Comparison of ENCODE assay signal across 1 cellular context in the genomic region with DNA sequence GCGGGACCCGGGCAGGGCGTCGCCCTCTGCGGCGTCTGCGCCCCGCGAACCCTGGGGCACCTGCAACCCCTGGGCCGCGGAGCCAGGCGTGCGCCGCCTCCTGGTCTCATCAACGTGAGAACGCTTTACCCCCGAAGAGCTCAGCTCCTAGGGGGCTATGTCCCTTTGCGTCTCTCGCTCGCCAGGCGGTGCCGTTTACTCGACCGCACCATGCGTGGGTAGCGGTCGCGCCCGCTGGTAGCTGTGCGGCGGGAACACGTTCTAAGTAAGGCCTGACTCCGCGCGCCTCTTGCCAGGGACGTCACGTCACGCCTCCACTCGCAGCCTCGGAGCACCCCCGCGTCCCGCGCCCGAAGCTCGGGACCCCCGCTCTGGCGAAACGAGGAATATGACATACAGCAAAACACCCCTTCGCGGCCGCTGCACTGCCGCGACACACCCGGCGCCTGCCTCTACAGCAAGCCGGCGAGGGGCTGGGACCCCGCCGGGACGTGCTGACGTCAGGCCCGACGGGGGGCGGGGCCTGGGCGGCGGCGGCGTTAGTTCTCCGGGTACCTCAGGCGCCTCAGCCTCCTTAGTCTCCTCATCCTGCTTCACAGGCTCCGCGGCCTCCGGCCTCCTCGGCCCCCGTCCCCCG.
TF ChIP-seq lines count a peak whose summit lies in the region.

A gene with protein sequence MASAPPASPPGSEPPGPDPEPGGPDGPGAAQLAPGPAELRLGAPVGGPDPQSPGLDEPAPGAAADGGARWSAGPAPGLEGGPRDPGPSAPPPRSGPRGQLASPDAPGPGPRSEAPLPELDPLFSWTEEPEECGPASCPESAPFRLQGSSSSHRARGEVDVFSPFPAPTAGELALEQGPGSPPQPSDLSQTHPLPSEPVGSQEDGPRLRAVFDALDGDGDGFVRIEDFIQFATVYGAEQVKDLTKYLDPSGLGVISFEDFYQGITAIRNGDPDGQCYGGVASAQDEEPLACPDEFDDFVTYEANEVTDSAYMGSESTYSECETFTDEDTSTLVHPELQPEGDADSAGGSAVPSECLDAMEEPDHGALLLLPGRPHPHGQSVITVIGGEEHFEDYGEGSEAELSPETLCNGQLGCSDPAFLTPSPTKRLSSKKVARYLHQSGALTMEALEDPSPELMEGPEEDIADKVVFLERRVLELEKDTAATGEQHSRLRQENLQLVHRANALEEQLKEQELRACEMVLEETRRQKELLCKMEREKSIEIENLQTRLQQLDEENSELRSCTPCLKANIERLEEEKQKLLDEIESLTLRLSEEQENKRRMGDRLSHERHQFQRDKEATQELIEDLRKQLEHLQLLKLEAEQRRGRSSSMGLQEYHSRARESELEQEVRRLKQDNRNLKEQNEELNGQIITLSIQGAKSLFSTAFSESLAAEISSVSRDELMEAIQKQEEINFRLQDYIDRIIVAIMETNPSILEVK (plus strand): TSS at position 568 of the 637 bp plus-strand sequence. CDS start 358 bp downstream, outside the sequence.

TF ChIP-seq in HepG2, 621 proteins besides CTCF, POLR2A, EP300 and RAD21 (continued from another document and continues in another):
- TF ChIP-seq, protein P1, sequence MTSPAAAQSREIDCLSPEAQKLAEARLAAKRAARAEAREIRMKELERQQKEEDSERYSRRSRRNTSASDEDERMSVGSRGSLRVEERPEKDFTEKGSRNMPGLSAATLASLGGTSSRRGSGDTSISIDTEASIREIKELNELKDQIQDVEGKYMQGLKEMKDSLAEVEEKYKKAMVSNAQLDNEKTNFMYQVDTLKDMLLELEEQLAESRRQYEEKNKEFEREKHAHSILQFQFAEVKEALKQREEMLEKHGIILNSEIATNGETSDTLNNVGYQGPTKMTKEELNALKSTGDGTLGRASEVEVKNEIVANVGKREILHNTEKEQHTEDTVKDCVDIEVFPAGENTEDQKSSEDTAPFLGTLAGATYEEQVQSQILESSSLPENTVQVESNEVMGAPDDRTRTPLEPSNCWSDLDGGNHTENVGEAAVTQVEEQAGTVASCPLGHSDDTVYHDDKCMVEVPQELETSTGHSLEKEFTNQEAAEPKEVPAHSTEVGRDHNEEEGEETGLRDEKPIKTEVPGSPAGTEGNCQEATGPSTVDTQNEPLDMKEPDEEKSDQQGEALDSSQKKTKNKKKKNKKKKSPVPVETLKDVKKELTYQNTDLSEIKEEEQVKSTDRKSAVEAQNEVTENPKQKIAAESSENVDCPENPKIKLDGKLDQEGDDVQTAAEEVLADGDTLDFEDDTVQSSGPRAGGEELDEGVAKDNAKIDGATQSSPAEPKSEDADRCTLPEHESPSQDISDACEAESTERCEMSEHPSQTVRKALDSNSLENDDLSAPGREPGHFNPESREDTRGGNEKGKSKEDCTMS (CRISPR knock-in tag; conservative IDR thresholded peaks at IDR 0.05), result no peak
- TF ChIP-seq ZMYM4 (CRISPR knock-in tag; IDR thresholded peaks at IDR 0.05) (peak; percentile 47; the same call in 1 of the 2 replicates), TBX2 (CRISPR knock-in tag; IDR thresholded peaks at IDR 0.05; ENCODE audit: borderline replicate concordance) (no peak; the same call in 1 of the 2 replicates), POLR2AphosphoS2 (IDR thresholded peaks at IDR 0.05; ENCODE audit: low read depth, low read length) (no peak), HOXA9 (CRISPR knock-in tag; IDR thresholded peaks at IDR 0.05; ENCODE audit: borderline replicate concordance) (no peak), SATB2 (CRISPR knock-in tag; IDR thresholded peaks at IDR 0.05) (no peak), MBNL3 (CRISPR knock-in tag; conservative IDR thresholded peaks at IDR 0.05) (no peak), FOXP1 (IDR thresholded peaks at IDR 0.05) (no peak), FOXP1 (CRISPR knock-in tag; IDR thresholded peaks at IDR 0.05) (no peak), RARA (CRISPR knock-in tag; IDR thresholded peaks at IDR 0.05) (no peak), ZNF841 (CRISPR knock-in tag; IDR thresholded peaks at IDR 0.05; ENCODE audit: borderline replicate concordance) (no peak), GATAD1 (CRISPR knock-in tag; IDR thresholded peaks at IDR 0.05) (peak; percentile 42; the same call in 1 of the 2 replicates), ZNF430 (CRISPR knock-in tag; IDR thresholded peaks at IDR 0.05) (peak; percentile 87), ZKSCAN8 (CRISPR knock-in tag; IDR thresholded peaks at IDR 0.05; ENCODE audit: borderline replicate concordance) (no peak), ZNF335 (CRISPR knock-in tag; IDR thresholded peaks at IDR 0.05) (no peak), ZZZ3 (CRISPR knock-in tag; IDR thresholded peaks at IDR 0.05; ENCODE audit: borderline replicate concordance) (peak; percentile 72; the same call in 1 of the 2 replicates), ISX (CRISPR knock-in tag; conservative IDR thresholded peaks at IDR 0.05) (peak; percentile 90), RFX3 (CRISPR knock-in tag; IDR thresholded peaks at IDR 0.05) (no peak), ZNF367 (CRISPR knock-in tag; IDR thresholded peaks at IDR 0.05; ENCODE audit: borderline replicate concordance) (no peak), SP5 (CRISPR knock-in tag; IDR thresholded peaks at IDR 0.05; ENCODE audit: borderline replicate concordance, low read depth) (no peak), SP4 (CRISPR knock-in tag; IDR thresholded peaks at IDR 0.05) (peak; percentile 79), ZNF274 (CRISPR knock-in tag; IDR thresholded peaks at IDR 0.05) (no peak), ZNF605 (CRISPR knock-in tag; IDR thresholded peaks at IDR 0.05) (peak; percentile 81), HOXA5 (CRISPR knock-in tag; IDR thresholded peaks at IDR 0.05) (peak; percentile 87), PHF8 (CRISPR knock-in tag; IDR thresholded peaks at IDR 0.05) (peak; percentile 82), ZNF768 (CRISPR knock-in tag; IDR thresholded peaks at IDR 0.05) (peak; percentile 25; the same call in 1 of the 2 replicates), HDAC1 (CRISPR knock-in tag; IDR thresholded peaks at IDR 0.05) (peak; percentile 68)
- TF ChIP-seq, protein P2, sequence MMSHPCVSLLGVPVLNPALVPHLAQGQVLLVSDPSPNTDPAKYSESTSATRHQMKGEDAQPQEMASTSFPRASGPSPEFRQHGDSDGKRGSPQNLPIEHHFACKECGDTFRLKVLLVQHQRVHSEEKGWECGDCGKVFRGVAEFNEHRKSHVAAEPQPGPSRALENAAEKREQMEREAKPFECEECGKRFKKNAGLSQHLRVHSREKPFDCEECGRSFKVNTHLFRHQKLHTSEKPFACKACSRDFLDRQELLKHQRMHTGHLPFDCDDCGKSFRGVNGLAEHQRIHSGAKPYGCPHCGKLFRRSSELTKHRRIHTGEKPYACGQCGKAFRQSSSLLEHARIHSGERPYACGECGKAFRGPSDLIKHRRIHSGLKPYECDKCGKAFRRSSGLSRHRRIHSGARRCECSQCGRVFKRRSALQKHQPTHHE (CRISPR knock-in tag; IDR thresholded peaks at IDR 0.05; ENCODE audit: borderline replicate concordance), result peak; percentile 49; the same call in 1 of the 2 replicates
- TF ChIP-seq, protein P3, sequence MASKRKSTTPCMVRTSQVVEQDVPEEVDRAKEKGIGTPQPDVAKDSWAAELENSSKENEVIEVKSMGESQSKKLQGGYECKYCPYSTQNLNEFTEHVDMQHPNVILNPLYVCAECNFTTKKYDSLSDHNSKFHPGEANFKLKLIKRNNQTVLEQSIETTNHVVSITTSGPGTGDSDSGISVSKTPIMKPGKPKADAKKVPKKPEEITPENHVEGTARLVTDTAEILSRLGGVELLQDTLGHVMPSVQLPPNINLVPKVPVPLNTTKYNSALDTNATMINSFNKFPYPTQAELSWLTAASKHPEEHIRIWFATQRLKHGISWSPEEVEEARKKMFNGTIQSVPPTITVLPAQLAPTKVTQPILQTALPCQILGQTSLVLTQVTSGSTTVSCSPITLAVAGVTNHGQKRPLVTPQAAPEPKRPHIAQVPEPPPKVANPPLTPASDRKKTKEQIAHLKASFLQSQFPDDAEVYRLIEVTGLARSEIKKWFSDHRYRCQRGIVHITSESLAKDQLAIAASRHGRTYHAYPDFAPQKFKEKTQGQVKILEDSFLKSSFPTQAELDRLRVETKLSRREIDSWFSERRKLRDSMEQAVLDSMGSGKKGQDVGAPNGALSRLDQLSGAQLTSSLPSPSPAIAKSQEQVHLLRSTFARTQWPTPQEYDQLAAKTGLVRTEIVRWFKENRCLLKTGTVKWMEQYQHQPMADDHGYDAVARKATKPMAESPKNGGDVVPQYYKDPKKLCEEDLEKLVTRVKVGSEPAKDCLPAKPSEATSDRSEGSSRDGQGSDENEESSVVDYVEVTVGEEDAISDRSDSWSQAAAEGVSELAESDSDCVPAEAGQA (IDR thresholded peaks at IDR 0.05; ENCODE audit: low read depth), result no peak
- TF ChIP-seq, protein P3 (CRISPR knock-in tag; IDR thresholded peaks at IDR 0.05; ENCODE audit: borderline replicate concordance), result no peak
- TF ChIP-seq, protein P4, sequence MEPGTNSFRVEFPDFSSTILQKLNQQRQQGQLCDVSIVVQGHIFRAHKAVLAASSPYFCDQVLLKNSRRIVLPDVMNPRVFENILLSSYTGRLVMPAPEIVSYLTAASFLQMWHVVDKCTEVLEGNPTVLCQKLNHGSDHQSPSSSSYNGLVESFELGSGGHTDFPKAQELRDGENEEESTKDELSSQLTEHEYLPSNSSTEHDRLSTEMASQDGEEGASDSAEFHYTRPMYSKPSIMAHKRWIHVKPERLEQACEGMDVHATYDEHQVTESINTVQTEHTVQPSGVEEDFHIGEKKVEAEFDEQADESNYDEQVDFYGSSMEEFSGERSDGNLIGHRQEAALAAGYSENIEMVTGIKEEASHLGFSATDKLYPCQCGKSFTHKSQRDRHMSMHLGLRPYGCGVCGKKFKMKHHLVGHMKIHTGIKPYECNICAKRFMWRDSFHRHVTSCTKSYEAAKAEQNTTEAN (CRISPR knock-in tag; conservative IDR thresholded peaks at IDR 0.05), result no peak; the same call in 1 of the 2 replicates
- TF ChIP-seq, protein P5, sequence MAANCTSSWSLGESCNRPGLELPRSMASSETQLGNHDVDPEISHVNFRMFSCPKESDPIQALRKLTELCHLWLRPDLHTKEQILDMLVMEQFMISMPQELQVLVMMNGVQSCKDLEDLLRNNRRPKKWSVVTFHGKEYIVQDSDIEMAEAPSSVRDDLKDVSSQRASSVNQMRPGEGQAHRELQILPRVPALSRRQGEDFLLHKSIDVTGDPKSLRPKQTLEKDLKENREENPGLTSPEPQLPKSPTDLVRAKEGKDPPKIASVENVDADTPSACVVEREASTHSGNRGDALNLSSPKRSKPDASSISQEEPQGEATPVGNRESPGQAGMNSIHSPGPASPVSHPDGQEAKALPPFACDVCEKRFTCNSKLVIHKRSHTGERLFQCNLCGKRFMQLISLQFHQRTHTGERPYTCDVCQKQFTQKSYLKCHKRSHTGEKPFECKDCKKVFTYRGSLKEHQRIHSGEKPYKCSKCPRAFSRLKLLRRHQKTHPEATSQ (CRISPR knock-in tag; IDR thresholded peaks at IDR 0.05; ENCODE audit: borderline replicate concordance), result no peak
- TF ChIP-seq, protein P6, sequence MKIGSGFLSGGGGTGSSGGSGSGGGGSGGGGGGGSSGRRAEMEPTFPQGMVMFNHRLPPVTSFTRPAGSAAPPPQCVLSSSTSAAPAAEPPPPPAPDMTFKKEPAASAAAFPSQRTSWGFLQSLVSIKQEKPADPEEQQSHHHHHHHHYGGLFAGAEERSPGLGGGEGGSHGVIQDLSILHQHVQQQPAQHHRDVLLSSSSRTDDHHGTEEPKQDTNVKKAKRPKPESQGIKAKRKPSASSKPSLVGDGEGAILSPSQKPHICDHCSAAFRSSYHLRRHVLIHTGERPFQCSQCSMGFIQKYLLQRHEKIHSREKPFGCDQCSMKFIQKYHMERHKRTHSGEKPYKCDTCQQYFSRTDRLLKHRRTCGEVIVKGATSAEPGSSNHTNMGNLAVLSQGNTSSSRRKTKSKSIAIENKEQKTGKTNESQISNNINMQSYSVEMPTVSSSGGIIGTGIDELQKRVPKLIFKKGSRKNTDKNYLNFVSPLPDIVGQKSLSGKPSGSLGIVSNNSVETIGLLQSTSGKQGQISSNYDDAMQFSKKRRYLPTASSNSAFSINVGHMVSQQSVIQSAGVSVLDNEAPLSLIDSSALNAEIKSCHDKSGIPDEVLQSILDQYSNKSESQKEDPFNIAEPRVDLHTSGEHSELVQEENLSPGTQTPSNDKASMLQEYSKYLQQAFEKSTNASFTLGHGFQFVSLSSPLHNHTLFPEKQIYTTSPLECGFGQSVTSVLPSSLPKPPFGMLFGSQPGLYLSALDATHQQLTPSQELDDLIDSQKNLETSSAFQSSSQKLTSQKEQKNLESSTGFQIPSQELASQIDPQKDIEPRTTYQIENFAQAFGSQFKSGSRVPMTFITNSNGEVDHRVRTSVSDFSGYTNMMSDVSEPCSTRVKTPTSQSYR (CRISPR knock-in tag; IDR thresholded peaks at IDR 0.05; ENCODE audit: borderline replicate concordance), result no peak
- TF ChIP-seq, protein P7, sequence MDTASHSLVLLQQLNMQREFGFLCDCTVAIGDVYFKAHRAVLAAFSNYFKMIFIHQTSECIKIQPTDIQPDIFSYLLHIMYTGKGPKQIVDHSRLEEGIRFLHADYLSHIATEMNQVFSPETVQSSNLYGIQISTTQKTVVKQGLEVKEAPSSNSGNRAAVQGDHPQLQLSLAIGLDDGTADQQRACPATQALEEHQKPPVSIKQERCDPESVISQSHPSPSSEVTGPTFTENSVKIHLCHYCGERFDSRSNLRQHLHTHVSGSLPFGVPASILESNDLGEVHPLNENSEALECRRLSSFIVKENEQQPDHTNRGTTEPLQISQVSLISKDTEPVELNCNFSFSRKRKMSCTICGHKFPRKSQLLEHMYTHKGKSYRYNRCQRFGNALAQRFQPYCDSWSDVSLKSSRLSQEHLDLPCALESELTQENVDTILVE (CRISPR knock-in tag; IDR thresholded peaks at IDR 0.05), result no peak
- TF ChIP-seq, protein P8, sequence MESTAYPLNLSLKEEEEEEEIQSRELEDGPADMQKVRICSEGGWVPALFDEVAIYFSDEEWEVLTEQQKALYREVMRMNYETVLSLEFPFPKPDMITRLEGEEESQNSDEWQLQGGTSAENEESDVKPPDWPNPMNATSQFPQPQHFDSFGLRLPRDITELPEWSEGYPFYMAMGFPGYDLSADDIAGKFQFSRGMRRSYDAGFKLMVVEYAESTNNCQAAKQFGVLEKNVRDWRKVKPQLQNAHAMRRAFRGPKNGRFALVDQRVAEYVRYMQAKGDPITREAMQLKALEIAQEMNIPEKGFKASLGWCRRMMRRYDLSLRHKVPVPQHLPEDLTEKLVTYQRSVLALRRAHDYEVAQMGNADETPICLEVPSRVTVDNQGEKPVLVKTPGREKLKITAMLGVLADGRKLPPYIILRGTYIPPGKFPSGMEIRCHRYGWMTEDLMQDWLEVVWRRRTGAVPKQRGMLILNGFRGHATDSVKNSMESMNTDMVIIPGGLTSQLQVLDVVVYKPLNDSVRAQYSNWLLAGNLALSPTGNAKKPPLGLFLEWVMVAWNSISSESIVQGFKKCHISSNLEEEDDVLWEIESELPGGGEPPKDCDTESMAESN (CRISPR knock-in tag; conservative IDR thresholded peaks at IDR 0.05), result peak; percentile 65; the same call in 1 of the 2 replicates
